Comparison of ENCODE assay signal across 6 cellular contexts in genomic region chr20:56665806-56666205, GRCh38. TPM values are rescaled to one million over a fixed set of nuclear protein-coding genes. Genes with fewer than 3 reads are reported as not detected.
"Had no signal": no experiment of that assay in that cellular context is flagged by ENCODE, and none has a peak within 500 bp of the region (broad histone marks: within the 10 kb centered on the region; RNA-seq: fewer than 3 reads in every experiment).

No MANE protein-coding gene starts in this region.

- H3K27ac Mint-ChIP-seq: GM23338, H9 had no signal

- H3K4me3 ChIP-seq: GM23338, K562 had no signal

- H3K4me3 Mint-ChIP-seq: GM23338, H9 had no signal

- H3K9me3 Mint-ChIP-seq: GM23338, H9 had no signal

- DNase-seq: H9, HCEC 1CT, IMR-90 had no signal

- H3K4me1 Mint-ChIP-seq: GM23338 had no signal

RNA-seq across cellular contexts. Expression of gene TFAP2C, which starts 36.7 kb away (rescaled TPM):
- total RNA-seq: HT-29, K562 had no signal
